ENCODE assay signal across 26 cellular contexts in the genomic region with DNA sequence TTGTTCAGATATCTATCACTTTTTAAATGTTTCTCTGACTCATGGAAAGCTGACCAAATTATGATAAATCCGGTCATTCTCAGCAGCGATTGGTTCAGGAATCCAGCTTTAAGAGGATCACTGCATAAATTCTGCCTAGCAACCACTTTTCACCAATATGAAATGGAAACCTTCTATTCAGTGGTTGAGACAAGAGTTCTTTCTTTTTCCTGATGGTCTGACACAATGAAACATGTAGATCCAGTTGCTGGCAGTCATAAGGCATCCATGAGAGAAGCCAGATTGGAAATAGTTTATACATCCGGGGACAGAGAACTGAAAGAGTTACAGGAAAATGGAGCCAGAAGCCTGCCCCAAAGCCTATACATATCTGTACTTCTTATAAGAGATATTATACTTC. TPM values are rescaled to one million over a fixed set of nuclear protein-coding genes. Genes with fewer than 3 reads are reported as not detected.
"Had no signal": no experiment of that assay in that cellular context is flagged by ENCODE, and none has a peak within 500 bp of the region (broad histone marks: within the 10 kb centered on the region; RNA-seq: fewer than 3 reads in every experiment).

No MANE protein-coding gene starts in this region.

- H3K9me3 ChIP-seq: adrenal gland, SJCRH30 had no signal

- DNase-seq: activated B cell treated with CpG ODN at 0.5 μM for 24 hours; activated CD4-positive, alpha-beta T cell treated with anti-CD3 and anti-CD28 coated beads for 1 hour; activated CD4-positive, alpha-beta T cell treated with anti-CD3 and anti-CD28 coated beads, Interleukin-2, amount 10 ng/mL, durations not matched to agents 24 days and 14 days; activated CD4-positive, alpha-beta T cell treated with anti-CD3 and anti-CD28 coated beads, Interleukin-2, amount 50 U/mL, for 48 hours; activated CD8-positive, alpha-beta memory T cell treated with anti-CD3 and anti-CD28 coated beads, Interleukin-2, amount 10 ng/mL, durations not matched to agents 7 days and 5 days; activated naive CD4-positive, alpha-beta T cell treated with anti-CD3 and anti-CD28 coated beads, Interleukin-2, amount 50 U/mL, for 16 hours; activated naive CD8-positive, alpha-beta T cell treated with anti-CD3 and anti-CD28 coated beads, Interleukin-2, amount 10 ng/mL, durations not matched to agents 7 days and 5 days; activated T-cell treated with anti-CD3 and anti-CD28 coated beads, Interleukin-2, amount 50 U/mL, for 4 hours; adrenal gland; aorta; Karpas-422; NCI-H1105 treated with DMSO at 0.1 percent for 48 hours; NCI-H1436 treated with DMSO at 0.1 percent for 48 hours; NCI-H1930; NCI-H2171; NCI-H226; NCI-H526 treated with DMSO at 0.1 percent for 48 hours; NCI-H82; OCI-M1; Right ventricle myocardium superior; SJCRH30; T-helper 2 cell; T1000 had no signal

- H3K4me1 ChIP-seq: adrenal gland, SJCRH30 had no signal

- H3K27me3 ChIP-seq: adrenal gland, SJCRH30 had no signal

- H3K4me3 ChIP-seq: adrenal gland, SJCRH30 had no signal

- H3K27ac ChIP-seq: adrenal gland, RWPE1, SJCRH30 had no signal

- ATAC-seq: activated CD8-positive, alpha-beta memory T cell treated with anti-CD3 and anti-CD28 coated beads, Interleukin-2, amount 10 ng/mL, durations not matched to agents 7 days and 5 days; activated T-cell treated with anti-CD3 and anti-CD28 coated beads, Interleukin-2, amount 50 U/mL, for 4 hours; Panc1 had no signal

- H3K36me3 ChIP-seq: adrenal gland, SJCRH30 had no signal

RNA-seq across cellular contexts. Expression of gene MAB21L2, which starts 27.2 kb away (rescaled TPM):
- total RNA-seq: activated B cell treated with CpG ODN at 0.5 μM for 24 hours; activated CD4-positive, alpha-beta T cell treated with anti-CD3 and anti-CD28 coated beads, Interleukin-2, amount 10 ng/mL, durations not matched to agents 24 days and 14 days; activated CD8-positive, alpha-beta memory T cell treated with anti-CD3 and anti-CD28 coated beads, Interleukin-2, amount 10 ng/mL, durations not matched to agents 7 days and 5 days; activated naive CD8-positive, alpha-beta T cell treated with anti-CD3 and anti-CD28 coated beads, Interleukin-2, amount 10 ng/mL, durations not matched to agents 7 days and 5 days; activated T-cell treated with anti-CD3 and anti-CD28 coated beads, Interleukin-2, amount 50 U/mL, for 4 hours; NCI-H460; SJCRH30 had no signal
